8 cellular contexts compared by ENCODE assay signal in genomic region chr19:45075215-45076028, GRCh38. TPM values are rescaled to one million over a fixed set of nuclear protein-coding genes. Genes with fewer than 3 reads are reported as not detected.
DNase-seq lines count a peak whose midpoint lies in the region; ATAC-seq and TF ChIP-seq lines count a peak whose summit lies in the region.

No MANE protein-coding gene starts in this region.

- H3K4me1 ChIP-seq in esophagus (ENCODE audit: control insufficient read depth in 2 of 2, insufficient read depth in 2 of 2, low read length in 1 of 2) (peaks cover 0 to 38% of the 10 kb centered on the region in 2 donors), upper lobe of left lung (peaks cover 27 to 56% (median 43%) of the 10 kb centered on the region in 4 donors)

- ATAC-seq in HG02642 (IDR thresholded peaks at IDR 0.05; ENCODE audit: poor library complexity, unreplicated experiment) (peak; percentile 57), WTC11 (peak; percentile 47), upper lobe of left lung (ENCODE audit: low FRiP score in 2 of 2) (peak; percentile 80 to 91)

- POLR2A ChIA-PET in WTC11 (lab: Charles Lee) = interaction anchor here (0.8 to 3.0 kb wide), 6 partner anchors 14 to 322 kb away, joined by 3 to 19 read pairs (median 4); partner anchors contain the start of genes PPP1R37 and RELB

- 7 to 8% methylated on average over 23 to 25 of the region's 26 CpGs for WGBS in esophagus, 2 donors
- WGBS in upper lobe of left lung, 2 donors = 6 to 12% methylated on average over 15 of the region's 26 CpGs

- TF ChIP-seq CTCF in GM13977 (IDR thresholded peaks at IDR 0.05; ENCODE audit: extremely low read depth, insufficient read depth, missing control alignments) (no peak), NB4 (IDR thresholded peaks at IDR 0.05; ENCODE audit: low read depth, low read length) (no peak), WTC11 (IDR thresholded peaks at IDR 0.05) (no peak), upper lobe of left lung (IDR thresholded peaks at IDR 0.05) (no peak)

- H3K27ac ChIP-seq in esophagus (ENCODE audit: low read depth in 2 of 2, low read length in 1 of 2) = peak overlapping the region; percentile 85 to 87
- peak overlapping the region; percentile 77 to 87 (median 82) for H3K27ac ChIP-seq in upper lobe of left lung

- peaks cover 6% of the 10 kb centered on the region; the same call in 1 of the 2 replicates for H3K36me3 Mint-ChIP-seq in WTC11

- no peaks in the 10 kb centered on the region for H3K9me3 Mint-ChIP-seq in WTC11

- in situ Hi-C loops in ACHN (cut with HindIII; ENCODE audit: low pct_ligation_motif_present, low pct_unique_long_range_greater_than_20kb, low sequenced_read_pairs) (no loop called here), GM13977 (cut with MboI; ENCODE audit: low pct_unique_long_range_greater_than_20kb, low sequenced_read_pairs, unreplicated experiment) (no loop called here)

- H3K36me3 ChIP-seq in esophagus (ENCODE audit: control insufficient read depth in 2 of 2, insufficient read depth in 2 of 2, low read length in 1 of 2) = peaks cover 0 to 18% of the 10 kb centered on the region in 2 donors
- H3K36me3 ChIP-seq in upper lobe of left lung = peaks cover 3 to 21% (median 19%) of the 10 kb centered on the region in 4 donors

- H3K9me3 ChIP-seq in esophagus (ENCODE audit: control insufficient read depth in 2 of 2, insufficient read depth in 1 of 2, low read depth in 1 of 2, low read length in 1 of 2) (no peaks in the 10 kb centered on the region), upper lobe of left lung (no peaks in the 10 kb centered on the region)

- H3K4me3 ChIP-seq in NB4 (ENCODE audit: low read depth, low read length) (peak overlapping the region; percentile 68), esophagus (ENCODE audit: low read depth in 1 of 2, low read length in 2 of 2) (peak overlapping the region; percentile 64 to 79), upper lobe of left lung (peak overlapping the region; percentile 26 to 79 (median 62))

- no peak overlapping the region; the same call in 1 of the 2 replicates for H3K27ac Mint-ChIP-seq in WTC11

- no peak for TF ChIP-seq EP300 in upper lobe of left lung (IDR thresholded peaks at IDR 0.05)

- H3K27me3 ChIP-seq in esophagus (ENCODE audit: control insufficient read depth in 1 of 2, insufficient read depth in 2 of 2, low read length in 2 of 2) (no peaks in the 10 kb centered on the region), upper lobe of left lung (no peaks in the 10 kb centered on the region)

- no peaks in the 10 kb centered on the region for H3K27me3 Mint-ChIP-seq in WTC11 (ENCODE audit: low read depth)

- H3K4me1 Mint-ChIP-seq in WTC11 = peaks cover 34% of the 10 kb centered on the region

- TF ChIP-seq POLR2A in NB4 (IDR thresholded peaks at IDR 0.05; ENCODE audit: extremely low read depth, insufficient read length) (peak; percentile 26), upper lobe of left lung (IDR thresholded peaks at IDR 0.05) (peak in 1 of 4 donors; percentile 62)

- CTCF ChIA-PET in WTC11 (lab: Charles Lee) = interaction anchor here (0.9 to 2.5 kb wide), 9 partner anchors 15 to 172 kb away, joined by 3 to 24 read pairs (median 6); partner anchors contain the start of genes BLOC1S3 and TRAPPC6A

- DNase-seq in ACHN = peak; percentile 73
- peak; percentile 97 for DNase-seq in GM13977 (ENCODE audit: low spot score)
- peak; percentile 92 for DNase-seq in NB4 (ENCODE audit: low read depth)
- DNase-seq in WTC11 (ENCODE audit: low spot score) = peak; percentile 81
- peak; percentile 70 for DNase-seq in mucosa of gallbladder (ENCODE audit: low spot score)
- DNase-seq in upper lobe of left lung = peak; percentile 91 to 97

- H3K4me3 Mint-ChIP-seq in WTC11 = peak overlapping the region; percentile 80

TF ChIP-seq in WTC11, 78 proteins besides CTCF, POLR2A, EP300 and RAD21 (continues in another document):
- TF ChIP-seq ATF1 (CRISPR knock-in tag; IDR thresholded peaks at IDR 0.05) = no peak
- TF ChIP-seq MAX (CRISPR knock-in tag; IDR thresholded peaks at IDR 0.05) = 0 out of 2 replicates have a peak, but pooled peaks have one; percentile 46
- no peak for TF ChIP-seq ZNF281 (CRISPR knock-in tag; IDR thresholded peaks at IDR 0.05)
- no peak for TF ChIP-seq GABPB1 (CRISPR knock-in tag; IDR thresholded peaks at IDR 0.05)
- no peak for TF ChIP-seq CDX4 (CRISPR knock-in tag; IDR thresholded peaks at IDR 0.05; ENCODE audit: borderline replicate concordance)
- TF ChIP-seq CREM (CRISPR knock-in tag; IDR thresholded peaks at IDR 0.05) = no peak
- no peak for TF ChIP-seq NR1H2 (CRISPR knock-in tag; IDR thresholded peaks at IDR 0.05)
- TF ChIP-seq FOXP1 (CRISPR knock-in tag; IDR thresholded peaks at IDR 0.05; ENCODE audit: borderline replicate concordance) = no peak
- TF ChIP-seq SMAD4 (CRISPR knock-in tag; IDR thresholded peaks at IDR 0.05) = no peak
- TF ChIP-seq KAT7 (CRISPR knock-in tag; IDR thresholded peaks at IDR 0.05; ENCODE audit: borderline replicate concordance) = no peak
- 0 out of 2 replicates have a peak, but pooled peaks have one; percentile 23 for TF ChIP-seq ARID4B (CRISPR knock-in tag; IDR thresholded peaks at IDR 0.05; ENCODE audit: borderline replicate concordance)

RNA-seq across cellular contexts. Expression of gene ZNF296, which starts 0.9 kb away (rescaled TPM):
- total RNA-seq in WTC11 (2021) (13.4 to 14.8 TPM (median 13.8 TPM) in 3 replicates), mucosa of gallbladder (2.3 TPM), upper lobe of left lung (1 to 10 TPM; 1.5 to 7.3 (median 2.4) TPM)
- 10 to 100 TPM in 1 of 2 donors, 1 to 10 TPM in 1; 7.6 to 14.5 TPM for polyA plus RNA-seq in esophagus

RNA-seq across cellular contexts. Expression of gene GEMIN7, which starts 3.6 kb away (rescaled TPM):
- total RNA-seq in WTC11 (2021) (55.0 to 60.3 TPM (median 55.3 TPM) in 3 replicates), mucosa of gallbladder (25.2 TPM), upper lobe of left lung (10 to 100 TPM in 3 of 6 donors, 1 to 10 TPM in 3; 8.1 to 24.2 (median 13.5) TPM)
- polyA plus RNA-seq in esophagus = 10 to 100 TPM; 20.7 to 21.3 TPM

RNA-seq across cellular contexts. Expression of gene PPP1R37, which starts 17.6 kb away (rescaled TPM):
- total RNA-seq in WTC11 (2021) (34.5 to 35.9 TPM (median 35.4 TPM) in 3 replicates), mucosa of gallbladder (83.4 TPM), upper lobe of left lung (10 to 100 TPM; 30.0 to 64.6 (median 37.3) TPM)
- 10 to 100 TPM; 17.5 to 43.1 TPM for polyA plus RNA-seq in esophagus

RNA-seq across cellular contexts. Expression of gene CLASRP, which starts 36.6 kb away (rescaled TPM):
- total RNA-seq in WTC11 (2021) (85.0 to 88.9 TPM (median 88.0 TPM) in 3 replicates), mucosa of gallbladder (101 TPM), upper lobe of left lung (100 to 1,000 TPM in 1 of 6 donors, 10 to 100 TPM in 5; 38.0 to 295 (median 71.6) TPM)
- 100 to 1,000 TPM in 1 of 2 donors, 10 to 100 TPM in 1; 42.6 to 132 TPM for polyA plus RNA-seq in esophagus

Comparison
In these comparisons a context has a peak if more than half of its experiments do, and no peak if none do; other contexts are left out.
1. Peak in every context shown above with its lines: DNase-seq, ATAC-seq, H3K4me3 ChIP-seq and H3K27ac ChIP-seq.